8 cellular contexts compared by ENCODE assay signal in the genomic region with DNA sequence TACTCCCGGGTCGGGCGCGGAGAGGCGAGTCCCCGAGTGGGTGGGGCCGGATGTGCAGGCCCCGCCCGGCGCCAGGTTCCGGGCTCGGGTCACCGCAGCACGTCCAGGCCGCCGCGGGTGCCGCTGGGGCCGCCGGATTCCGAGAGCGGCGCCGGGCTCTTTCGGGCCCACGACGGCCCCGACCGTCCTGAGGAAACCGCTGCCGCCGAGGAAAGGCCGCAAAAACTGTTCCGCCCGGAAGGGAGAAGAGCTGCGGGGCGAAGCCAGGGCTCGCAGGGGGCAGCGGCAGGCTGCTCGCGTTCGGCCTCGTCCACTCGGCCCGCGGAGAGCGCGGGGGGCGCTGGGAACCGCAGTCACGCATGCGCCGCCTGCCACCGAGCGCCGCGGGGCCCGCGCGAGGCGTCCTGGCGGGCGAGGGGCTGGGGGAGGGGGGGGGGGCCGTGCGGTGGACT. TPM values are rescaled to one million over a fixed set of nuclear protein-coding genes. Genes with fewer than 3 reads are reported as not detected.
DNase-seq lines count a peak whose midpoint lies in the region; ATAC-seq and TF ChIP-seq lines count a peak whose summit lies in the region.

A gene (minus strand): TSS at position 342 of the 452 bp plus-strand sequence. CDS start 718 bp downstream, outside the sequence.

- H3K27me3 ChIP-seq in layer of hippocampus (ENCODE audit: control insufficient read depth, insufficient read depth, low read length): no peaks in the 10 kb centered on the region

- in situ Hi-C loops in ACHN (cut with HindIII; ENCODE audit: low pct_ligation_motif_present, low pct_unique_long_range_greater_than_20kb, low sequenced_read_pairs): no loop called here

- H3K36me3 Mint-ChIP-seq in activated CD4-positive, alpha-beta T cell treated with anti-CD3 and anti-CD28 coated beads for 36 hours (ENCODE audit: low read depth): peaks cover 30% of the 10 kb centered on the region
- H3K36me3 Mint-ChIP-seq in chondrocyte (ENCODE audit: low read depth): no peaks in the 10 kb centered on the region

- H3K4me3 Mint-ChIP-seq in activated CD4-positive, alpha-beta T cell treated with anti-CD3 and anti-CD28 coated beads for 36 hours: peak within 1 kb of the TSS; percentile 93
- peak within 1 kb of the TSS; percentile 84 for H3K4me3 Mint-ChIP-seq in chondrocyte (ENCODE audit: unreplicated experiment)

- peak within 1 kb of the TSS; percentile 89 for H3K27ac ChIP-seq in layer of hippocampus (ENCODE audit: low read depth, low read length)

- DNase-seq in ACHN (peak; percentile 96), NCI-H2196 treated with DMSO at 0.1 percent for 48 hours (lab: John Stamatoyannopoulos, UW; ENCODE audit: unreplicated experiment) (peak; percentile 84), chondrocyte (ENCODE audit: low spot score) (peak; percentile 97)
- DNase-seq in activated CD4-positive, alpha-beta T cell treated with anti-CD3 and anti-CD28 coated beads for 36 hours: peak; percentile 92
- DNase-seq in stimulated activated CD4-positive, alpha-beta T cell treated with anti-CD3 and anti-CD28 coated beads, Interleukin-1b, Interleukin-23, amount 100 ng/mL, for 24 hours (ENCODE audit: low read depth in 4 of 4, low spot score in 1 of 4): peak; percentile 57 to 84 (median 68)

- H3K4me1 Mint-ChIP-seq in activated CD4-positive, alpha-beta T cell treated with anti-CD3 and anti-CD28 coated beads for 36 hours: peaks cover 59% of the 10 kb centered on the region
- H3K4me1 Mint-ChIP-seq in chondrocyte (ENCODE audit: low read depth): peaks cover 43% of the 10 kb centered on the region

- intact Hi-C loops in activated CD4-positive, alpha-beta T cell treated with anti-CD3 and anti-CD28 coated beads for 36 hours (cut with DNase I, micrococcal nuclease): loop anchor here in 1 of 2 experiments (1.0 to 5.0 kb wide), 8 partner anchors 24 to 1945 kb away; a partner anchor contains a TSS

- no peaks in the 10 kb centered on the region for H3K27me3 Mint-ChIP-seq in activated CD4-positive, alpha-beta T cell treated with anti-CD3 and anti-CD28 coated beads for 36 hours
- H3K27me3 Mint-ChIP-seq in chondrocyte (ENCODE audit: low read depth): no peaks in the 10 kb centered on the region

- H3K9me3 Mint-ChIP-seq in activated CD4-positive, alpha-beta T cell treated with anti-CD3 and anti-CD28 coated beads for 36 hours (ENCODE audit: low read depth): no peaks in the 10 kb centered on the region
- H3K9me3 Mint-ChIP-seq in chondrocyte (ENCODE audit: low read depth): no peaks in the 10 kb centered on the region

- peak within 1 kb of the TSS; percentile 98 for H3K27ac Mint-ChIP-seq in activated CD4-positive, alpha-beta T cell treated with anti-CD3 and anti-CD28 coated beads for 36 hours
- peak within 1 kb of the TSS; percentile 97 for H3K27ac Mint-ChIP-seq in chondrocyte (ENCODE audit: unreplicated experiment)

- POLR2A ChIA-PET in activated CD4-positive, alpha-beta T cell treated with anti-CD3 and anti-CD28 coated beads for 36 hours (lab: Charles Lee): interaction anchor here (0.7 kb wide), 1 partner anchor 585 kb away, joined by 3 read pairs; no protein-coding TSS in a partner anchor

- ATAC-seq in GM18520 (IDR thresholded peaks at IDR 0.05; ENCODE audit: unreplicated experiment) (peak; percentile 84), HG03045 (IDR thresholded peaks at IDR 0.05; ENCODE audit: unreplicated experiment) (peak; percentile 87)
- peak; percentile 82 for ATAC-seq in activated CD4-positive, alpha-beta T cell treated with anti-CD3 and anti-CD28 coated beads for 36 hours

- TF ChIP-seq CTCF in chondrocyte (IDR thresholded peaks at IDR 0.05): no peak

- CTCF ChIA-PET in activated CD4-positive, alpha-beta T cell treated with anti-CD3 and anti-CD28 coated beads for 36 hours (lab: Charles Lee): interaction anchor here (0.7 to 1.2 kb wide), 2 partner anchors 14 to 19 kb away, joined by 3 read pairs; no protein-coding TSS in a partner anchor

RNA-seq across cellular contexts. Expression of the gene that starts here (rescaled TPM):
- 1 to 10 TPM; 5.5 to 5.6 TPM for total RNA-seq in activated CD4-positive, alpha-beta T cell treated with anti-CD3 and anti-CD28 coated beads for 36 hours
- total RNA-seq in chondrocyte: 7.5 to 9.2 TPM (median 8.6 TPM) in 3 replicates

Comparison
In these comparisons a context has a peak if more than half of its experiments do, and no peak if none do; other contexts are left out.
1. Peak in every context shown above with its lines: DNase-seq, ATAC-seq and H3K27ac ChIP-seq.